In the genomic region with DNA sequence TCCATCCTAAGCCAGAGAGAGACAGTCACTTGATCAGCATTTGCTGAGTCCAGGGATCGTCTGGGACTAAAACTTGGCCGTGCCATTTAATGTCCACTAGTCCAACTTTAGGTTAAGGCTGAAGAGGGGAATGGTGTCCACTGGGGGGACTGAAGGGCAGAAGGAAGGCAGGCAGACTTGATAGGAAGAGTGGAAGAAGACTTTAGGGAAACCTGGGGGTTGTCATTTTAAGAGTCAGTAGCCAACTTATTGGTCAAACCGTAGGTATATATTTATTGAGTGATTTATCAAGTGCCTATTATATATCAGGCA, we compare ENCODE assay signal across 20 cellular contexts. TPM values are rescaled to one million over a fixed set of nuclear protein-coding genes. Genes with fewer than 3 reads are reported as not detected.
DNase-seq lines count a peak whose midpoint lies in the region; ATAC-seq and TF ChIP-seq lines count a peak whose summit lies in the region.
"Had no signal": no experiment of that assay in that cellular context is flagged by ENCODE, and none has a peak within 500 bp of the region (broad histone marks: within the 10 kb centered on the region; RNA-seq: fewer than 3 reads in every experiment).

No MANE protein-coding gene starts in this region.

- H3K9me3 ChIP-seq in Caco-2 (no peaks in the 10 kb centered on the region), WERI-Rb-1 (ENCODE audit: severe bottlenecking) (no peaks in the 10 kb centered on the region), hepatocyte (ENCODE audit: low read depth) (no peaks in the 10 kb centered on the region), skeletal muscle satellite cell (replicated peaks; ENCODE audit: low read length) (no peaks in the 10 kb centered on the region), body of pancreas (no peaks in the 10 kb centered on the region)
- H3K9me3 ChIP-seq in CD4-positive, alpha-beta memory T cell (ENCODE audit: control insufficient read depth in 1 of 2, low read length in 2 of 2), result no peaks in the 10 kb centered on the region

- peak in 1 of 2 experiments; percentile 17 for DNase-seq in Caco-2
- DNase-seq in WERI-Rb-1, result peak; percentile 66
- no peak for DNase-seq in hepatocyte (ENCODE audit: low spot score)
- DNase-seq in GOT3 (lab: John Stamatoyannopoulos, UW), result no peak
- DNase-seq in body of pancreas, result no peak
- DNase-seq in CD4-positive, alpha-beta memory T cell, result no peak
- DNase-seq in NCI-H1930 (lab: John Stamatoyannopoulos, UW), result no peak
- DNase-seq: activated CD4-positive, alpha-beta T cell treated with anti-CD3 and anti-CD28 coated beads, Interleukin-2, amount 10 ng/mL, durations not matched to agents 24 days and 14 days; activated T-cell treated with anti-CD3 and anti-CD28 coated beads, Interleukin-2, amount 50 U/mL, for 48 hours; amniotic stem cell; DMS 273 treated with DMSO at 0.1 percent for 48 hours; dorsolateral prefrontal cortex; H9; Kasumi-1; NCI-H187 treated with DMSO at 0.1 percent for 48 hours; NCI-H526; stimulated activated naive CD8-positive, alpha-beta T cell treated with anti-CD3 and anti-CD28 coated beads, Interleukin-15, Interleukin-2, amounts not matched to agents 100 U/mL and 50 U/mL, for 24 hours; T-helper 17 cell had no signal

- POLR2A ChIA-PET in Caco-2 (lab: Charles Lee), result no interaction called here
- POLR2A ChIA-PET in CD4-positive, alpha-beta memory T cell (lab: Charles Lee; ENCODE audit: partially characterized antibody), result no interaction called here

- TF ChIP-seq POLR2A in body of pancreas (IDR thresholded peaks at IDR 0.05), result no peak

- ATAC-seq in body of pancreas, result no peak
- ATAC-seq: stimulated activated naive CD8-positive, alpha-beta T cell treated with anti-CD3 and anti-CD28 coated beads, Interleukin-15, Interleukin-2, amounts not matched to agents 100 U/mL and 50 U/mL, for 24 hours; T-helper 17 cell had no signal

- H4K20me1 ChIP-seq in hepatocyte (ENCODE audit: insufficient read depth, poor library complexity, severe bottlenecking), result no peaks in the 10 kb centered on the region

- WGBS in hepatocyte (ENCODE audit: low lambda C conversion rate, missing lambda C conversion rate), result 61% methylated on average over 3 of the region's 3 CpGs
- WGBS in body of pancreas, 2 donors, result 34 to 52% methylated on average over 3 of the region's 3 CpGs

- H3K27me3 Mint-ChIP-seq in Caco-2 (ENCODE audit: insufficient read depth, unreplicated experiment), result peaks cover 9% of the 10 kb centered on the region
- peaks cover 44 to 45% of the 10 kb centered on the region in 2 donors for H3K27me3 Mint-ChIP-seq in CD4-positive, alpha-beta memory T cell

- H3K4me1 ChIP-seq in Caco-2 (peaks cover 10% of the 10 kb centered on the region), hepatocyte (ENCODE audit: insufficient read depth) (no peaks in the 10 kb centered on the region), skeletal muscle satellite cell (ENCODE audit: control insufficient read depth, insufficient read depth, low read length) (peaks cover 19% of the 10 kb centered on the region), body of pancreas (peaks cover 10% of the 10 kb centered on the region)
- H3K4me1 ChIP-seq in CD4-positive, alpha-beta memory T cell (ENCODE audit: insufficient read depth, low read length), result peaks cover 8% of the 10 kb centered on the region

- H3K79me2 ChIP-seq in hepatocyte, result peaks cover 5% of the 10 kb centered on the region

- no peak overlapping the region for H3K27ac Mint-ChIP-seq in Caco-2 (ENCODE audit: unreplicated experiment)
- no peak overlapping the region for H3K27ac Mint-ChIP-seq in CD4-positive, alpha-beta memory T cell
- H3K27ac Mint-ChIP-seq: activated CD4-positive, alpha-beta T cell treated with anti-CD3 and anti-CD28 coated beads, Interleukin-2, amount 10 ng/mL, durations not matched to agents 24 days and 14 days; H9; T-helper 17 cell had no signal

- H3K4me3 ChIP-seq in Caco-2 (ENCODE audit: low read depth, low read length) (no peak overlapping the region), WERI-Rb-1 (ENCODE audit: low read depth, low read length) (peak overlapping the region; percentile 71), hepatocyte (no peak overlapping the region), skeletal muscle satellite cell (ENCODE audit: low read length) (no peak overlapping the region), body of pancreas (no peak overlapping the region)
- H3K4me3 ChIP-seq in CD4-positive, alpha-beta memory T cell (ENCODE audit: low read length in 2 of 2), result no peak overlapping the region

- TF ChIP-seq CTCF in Caco-2 (IDR thresholded peaks at IDR 0.05; ENCODE audit: insufficient read depth in 1 of 2, low read depth in 1 of 2, low read length in 1 of 2, severe bottlenecking in 1 of 2, unreplicated experiment in 1 of 2) (peak; percentile 10 to 20), WERI-Rb-1 (IDR thresholded peaks at IDR 0.05; ENCODE audit: low read depth, low read length) (peak; percentile 48), hepatocyte (IDR thresholded peaks at IDR 0.05; ENCODE audit: poor library complexity) (no peak), body of pancreas (IDR thresholded peaks at IDR 0.05) (no peak)

- H3K36me3 Mint-ChIP-seq in Caco-2 (ENCODE audit: insufficient read depth, unreplicated experiment), result no peaks in the 10 kb centered on the region
- H3K36me3 Mint-ChIP-seq in CD4-positive, alpha-beta memory T cell, result no peaks in the 10 kb centered on the region

- no peaks in the 10 kb centered on the region for H3K9me3 Mint-ChIP-seq in Caco-2 (ENCODE audit: unreplicated experiment)
- no peaks in the 10 kb centered on the region for H3K9me3 Mint-ChIP-seq in CD4-positive, alpha-beta memory T cell
- H3K9me3 Mint-ChIP-seq: activated CD4-positive, alpha-beta T cell treated with anti-CD3 and anti-CD28 coated beads, Interleukin-2, amount 10 ng/mL, durations not matched to agents 24 days and 14 days; H9 had no signal

- H3K27ac ChIP-seq in WERI-Rb-1 (no peak overlapping the region), hepatocyte (peak overlapping the region; percentile 89), body of pancreas (no peak overlapping the region)
- no peak overlapping the region for H3K27ac ChIP-seq in CD4-positive, alpha-beta memory T cell (ENCODE audit: low read depth, low read length)
- H3K27ac ChIP-seq: HL-60 had no signal

- peaks cover 20% of the 10 kb centered on the region for H3K4me1 Mint-ChIP-seq in Caco-2 (ENCODE audit: low read depth, unreplicated experiment)
- H3K4me1 Mint-ChIP-seq in CD4-positive, alpha-beta memory T cell, result peaks cover 6 to 23% (median 12%) of the 10 kb centered on the region in 4 donors

- no peak overlapping the region for H2AFZ ChIP-seq in hepatocyte

- H3K4me2 ChIP-seq in hepatocyte, result peak overlapping the region; percentile 78
- H3K4me2 ChIP-seq in skeletal muscle satellite cell (ENCODE audit: low read length), result peak overlapping the region; percentile 86

- CTCF ChIA-PET in Caco-2 (lab: Charles Lee), result no interaction called here
- CTCF ChIA-PET in CD4-positive, alpha-beta memory T cell (lab: Charles Lee; ENCODE audit: partially characterized antibody), result no interaction called here

- H3K9me2 ChIP-seq in hepatocyte (replicated peaks; ENCODE audit: insufficient read depth), result no peaks in the 10 kb centered on the region

- no peak overlapping the region for H3K9ac ChIP-seq in skeletal muscle satellite cell (ENCODE audit: low read depth, low read length)

- H3K4me3 Mint-ChIP-seq in Caco-2 (ENCODE audit: unreplicated experiment), result peak overlapping the region; percentile 81
- H3K4me3 Mint-ChIP-seq in CD4-positive, alpha-beta memory T cell, result no peak overlapping the region
- H3K4me3 Mint-ChIP-seq: activated CD4-positive, alpha-beta T cell treated with anti-CD3 and anti-CD28 coated beads, Interleukin-2, amount 10 ng/mL, durations not matched to agents 24 days and 14 days; T-helper 17 cell had no signal

- intact Hi-C loops in Caco-2 (cut with micrococcal nuclease; ENCODE audit: unreplicated experiment), result no loop called here
- intact Hi-C loops in body of pancreas (cut with DNase I), result no loop called here
- intact Hi-C loops in CD4-positive, alpha-beta memory T cell (cut with micrococcal nuclease), result no loop called here

- BruUV-seq in Caco-2 (replicated peaks; lab: Mats Ljungman, UMichigan), result no TSS peak

- H3K36me3 ChIP-seq in Caco-2 (ENCODE audit: control insufficient read depth, insufficient read depth, low read length) (no peaks in the 10 kb centered on the region), WERI-Rb-1 (no peaks in the 10 kb centered on the region), hepatocyte (replicated peaks; ENCODE audit: insufficient read depth, low read depth) (no peaks in the 10 kb centered on the region), skeletal muscle satellite cell (ENCODE audit: insufficient read depth, low read length) (no peaks in the 10 kb centered on the region), body of pancreas (replicated peaks in 1 of 2; ENCODE audit: insufficient read depth in 1 of 2, low read depth in 2 of 2) (no peaks in the 10 kb centered on the region)
- H3K36me3 ChIP-seq in CD4-positive, alpha-beta memory T cell (ENCODE audit: insufficient read depth, low read length), result no peaks in the 10 kb centered on the region

- H3K27me3 ChIP-seq in Caco-2 (replicated peaks; ENCODE audit: control insufficient read depth, insufficient read depth, low read length) (no peaks in the 10 kb centered on the region), WERI-Rb-1 (ENCODE audit: insufficient read depth, low read depth, severe bottlenecking) (no peaks in the 10 kb centered on the region), hepatocyte (peaks cover 5% of the 10 kb centered on the region), skeletal muscle satellite cell (ENCODE audit: control insufficient read depth, insufficient read depth, low read length) (peaks cover 3% of the 10 kb centered on the region), body of pancreas (peaks cover 0 to 4% of the 10 kb centered on the region in 2 donors)
- H3K27me3 ChIP-seq in CD4-positive, alpha-beta memory T cell (ENCODE audit: insufficient read depth, low read length), result peaks cover 22% of the 10 kb centered on the region

RNA-seq across cellular contexts. Expression of a gene that starts 1.3 kb away (rescaled TPM):
- total RNA-seq in Caco-2 (2022) (0.11 TPM in 1 of 2 replicates, not detected in the other), hepatocyte (8.6 and 8.7 TPM in 2 replicates), body of pancreas (10 to 100 TPM; 14.8 to 16.9 TPM)
- 6.4 and 9.0 TPM in 2 replicates for polyA plus RNA-seq in hepatocyte
- 0.22 and 0.25 TPM in 2 replicates for total RNA-seq in skeletal muscle satellite cell (2012; rRNA removed)
- total RNA-seq in CD4-positive, alpha-beta memory T cell, result not detected
- not detected for polyA plus RNA-seq in CD4-positive, alpha-beta memory T cell
- total RNA-seq: activated CD4-positive, alpha-beta T cell treated with anti-CD3 and anti-CD28 coated beads, Interleukin-2, amount 10 ng/mL, durations not matched to agents 24 days and 14 days; T-helper 17 cell had no signal

RNA-seq across cellular contexts. Expression of a gene that starts 7.7 kb away (rescaled TPM):
- total RNA-seq in Caco-2 (2022) (63.7 and 64.1 TPM in 2 replicates), hepatocyte (54.5 and 65.0 TPM in 2 replicates), body of pancreas (10 to 100 TPM; 20.2 to 25.4 TPM)
- 88.3 and 90.1 TPM in 2 replicates for polyA plus RNA-seq in hepatocyte
- 64.4 and 67.2 TPM in 2 replicates for total RNA-seq in skeletal muscle satellite cell (2012; rRNA removed)
- total RNA-seq in CD4-positive, alpha-beta memory T cell, result 10 to 100 TPM; 26.0 to 27.1 TPM
- polyA plus RNA-seq in CD4-positive, alpha-beta memory T cell, result 10 to 100 TPM; 28.4 to 29.2 TPM

RNA-seq across cellular contexts. Expression of a gene that starts 34.8 kb away (rescaled TPM):
- 75.9 and 83.0 TPM in 2 replicates for total RNA-seq in Caco-2 (2022)
- total RNA-seq in hepatocyte, result 57.6 and 57.9 TPM in 2 replicates
- 74.2 and 81.5 TPM in 2 replicates for polyA plus RNA-seq in hepatocyte
- 50.2 and 57.9 TPM in 2 replicates for total RNA-seq in skeletal muscle satellite cell (2012; rRNA removed)
- total RNA-seq in body of pancreas, result 100 to 1,000 TPM in 1 of 2 donors, 10 to 100 TPM in 1; 62.3 to 233 TPM
- total RNA-seq in CD4-positive, alpha-beta memory T cell, result 10 to 100 TPM; 25.9 to 29.1 TPM
- polyA plus RNA-seq in CD4-positive, alpha-beta memory T cell, result 10 to 100 TPM; 30.3 to 41.4 TPM

RNA-seq across cellular contexts. Expression of a gene that starts 59.0 kb away (rescaled TPM):
- total RNA-seq in Caco-2 (2022), result 1.7 and 3.0 TPM in 2 replicates
- 9.6 and 10.2 TPM in 2 replicates for total RNA-seq in hepatocyte
- 24.0 and 31.2 TPM in 2 replicates for polyA plus RNA-seq in hepatocyte
- 4.8 and 6.6 TPM in 2 replicates for total RNA-seq in skeletal muscle satellite cell (2012; rRNA removed)
- total RNA-seq in body of pancreas, result 1 to 10 TPM; 4.6 to 8.3 TPM
- under 1 TPM; 0.58 to 0.94 TPM for total RNA-seq in CD4-positive, alpha-beta memory T cell
- under 1 TPM in 1 of 2 donors, not detected in 1; 0.59 TPM for polyA plus RNA-seq in CD4-positive, alpha-beta memory T cell

Comparison
In these comparisons a context has a peak if more than half of its experiments do, and no peak if none do; other contexts are left out.
1. CTCF ChIP-seq: peak in Caco-2 (2 of 2) and WERI-Rb-1 (single experiment); none in hepatocyte (single experiment) and body of pancreas (0 of 7).